Comparison of ENCODE assay signal across 8 cellular contexts in the genomic region with DNA sequence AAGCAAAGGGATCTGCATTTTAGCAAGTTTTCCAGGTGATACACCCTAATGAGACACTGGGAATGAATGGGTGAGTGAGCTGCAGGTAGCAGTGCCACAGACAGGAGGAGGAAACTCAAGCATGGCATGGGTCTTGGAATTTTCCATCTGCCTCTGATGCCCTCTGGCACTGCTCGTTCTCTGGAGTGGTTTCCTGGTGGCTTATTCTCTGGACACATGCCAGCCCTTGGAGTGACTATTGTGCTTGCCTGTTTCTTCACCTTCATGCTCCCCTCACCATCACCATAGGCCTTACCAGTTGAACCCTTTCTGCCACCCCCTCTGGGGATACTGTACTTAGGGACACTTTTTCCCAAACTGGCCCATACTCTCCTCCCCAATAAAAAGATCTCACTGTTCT. TPM values are rescaled to one million over a fixed set of nuclear protein-coding genes. Genes with fewer than 3 reads are reported as not detected.
DNase-seq lines count a peak whose midpoint lies in the region; ATAC-seq, FAIRE-seq and TF ChIP-seq lines count a peak whose summit lies in the region.

No MANE protein-coding gene starts in this region.

- peaks cover 8% of the 10 kb centered on the region for H3K36me3 ChIP-seq in CD8-positive, alpha-beta memory T cell (ENCODE audit: insufficient read depth, low read length)
- H3K36me3 ChIP-seq in bronchial epithelial cell (ENCODE audit: control insufficient read depth, insufficient read depth, low read length): peaks cover 29% of the 10 kb centered on the region

- peaks cover 0 to 42% (median 5%) of the 10 kb centered on the region in 3 donors for H3K36me3 Mint-ChIP-seq in CD8-positive, alpha-beta memory T cell
- H3K36me3 Mint-ChIP-seq in natural killer cell: no peaks in the 10 kb centered on the region

- no peak for FAIRE-seq in bronchial epithelial cell (lab: Jason Lieb, UNC)

- peak overlapping the region; percentile 93 for H3K4me3 ChIP-seq in CD8-positive, alpha-beta memory T cell (ENCODE audit: low read length)
- H3K4me3 ChIP-seq in Jurkat, Clone E6-1 (ENCODE audit: low read length): peak overlapping the region; percentile 98
- peak overlapping the region; percentile 95 for H3K4me3 ChIP-seq in bronchial epithelial cell (ENCODE audit: low read depth, low read length)

- H3K4me3 Mint-ChIP-seq in CD8-positive, alpha-beta memory T cell: peak overlapping the region; percentile 83 to 99 (median 90)
- peak overlapping the region; percentile 77 for H3K4me3 Mint-ChIP-seq in natural killer cell

- CTCF ChIA-PET in CD8-positive, alpha-beta memory T cell (lab: Charles Lee): interaction anchor here (0.6 to 2.8 kb wide), 5 partner anchors 9 to 390 kb away, joined by 3 to 18 read pairs (median 6); partner anchors contain the start of gene PSMC3IP

- H3K9me3 ChIP-seq in CD8-positive, alpha-beta memory T cell (ENCODE audit: low read length): no peaks in the 10 kb centered on the region

- no peaks in the 10 kb centered on the region for H3K27me3 Mint-ChIP-seq in CD8-positive, alpha-beta memory T cell
- no peaks in the 10 kb centered on the region for H3K27me3 Mint-ChIP-seq in natural killer cell (ENCODE audit: low read depth in 2 of 2)

- no peaks in the 10 kb centered on the region for H3K27me3 ChIP-seq in CD8-positive, alpha-beta memory T cell (ENCODE audit: insufficient read depth, low read length, poor library complexity, severe bottlenecking)
- no peaks in the 10 kb centered on the region for H3K27me3 ChIP-seq in bronchial epithelial cell (ENCODE audit: control insufficient read depth, insufficient read depth, low read length)

- POLR2A ChIA-PET in CD8-positive, alpha-beta memory T cell (lab: Charles Lee): interaction anchor here (0.9 kb wide), 1 partner anchor 27 kb away, joined by 3 read pairs; the partner anchor contains the start of gene NAGLU

- peaks cover 37 to 53% (median 43%) of the 10 kb centered on the region in 3 donors for H3K4me1 Mint-ChIP-seq in CD8-positive, alpha-beta memory T cell
- peaks cover 38 to 44% of the 10 kb centered on the region in 2 donors for H3K4me1 Mint-ChIP-seq in natural killer cell

- DNase-seq in CD8-positive, alpha-beta memory T cell: no peak
- DNase-seq in Jurkat, Clone E6-1 (ENCODE audit: low read depth, low spot score): no peak
- DNase-seq in bronchial epithelial cell (ENCODE audit: low read depth): peak; percentile 33
- DNase-seq in natural killer cell: no peak
- no peak for DNase-seq in GM20000 (ENCODE audit: low spot score)
- DNase-seq in NCI-H510A treated with DMSO at 0.1 percent for 48 hours (lab: John Stamatoyannopoulos, UW): no peak

- intact Hi-C loops in natural killer cell (cut with micrococcal nuclease): loop anchor here (2.0 kb wide), 1 partner anchor 15 kb away; no protein-coding TSS in a partner anchor

- no peak for TF ChIP-seq CTCF in bronchial epithelial cell (IDR thresholded peaks at IDR 0.05; ENCODE audit: insufficient read depth, low read length, severe bottlenecking)
- TF ChIP-seq CTCF in natural killer cell (IDR thresholded peaks at IDR 0.05): no peak
- TF ChIP-seq CTCF in GM20000 (IDR thresholded peaks at IDR 0.05; ENCODE audit: extremely low read depth, missing control alignments): no peak

- H3K4me1 ChIP-seq in CD8-positive, alpha-beta memory T cell (ENCODE audit: insufficient read depth, low read length): peaks cover 44% of the 10 kb centered on the region

- ATAC-seq in natural killer cell (no peak), GM18498 (IDR thresholded peaks at IDR 0.05; ENCODE audit: unreplicated experiment) (no peak), GM18517 (IDR thresholded peaks at IDR 0.05; ENCODE audit: unreplicated experiment) (no peak)

- no peaks in the 10 kb centered on the region for H3K9me3 Mint-ChIP-seq in CD8-positive, alpha-beta memory T cell
- H3K9me3 Mint-ChIP-seq in natural killer cell: no peaks in the 10 kb centered on the region

- no peak overlapping the region for H3K27ac ChIP-seq in CD8-positive, alpha-beta memory T cell (ENCODE audit: low read depth, low read length)

- peak overlapping the region; percentile 29 to 98 (median 70) for H3K27ac Mint-ChIP-seq in CD8-positive, alpha-beta memory T cell
- H3K27ac Mint-ChIP-seq in natural killer cell: peak overlapping the region; percentile 48 to 94

RNA-seq across cellular contexts. Expression of gene COASY, which starts 1.6 kb away (rescaled TPM):
- total RNA-seq in CD8-positive, alpha-beta memory T cell: 100 to 1,000 TPM; 103 to 107 TPM
- polyA plus RNA-seq in CD8-positive, alpha-beta memory T cell: 65.6 TPM
- polyA plus RNA-seq in Jurkat, Clone E6-1 (2012; ENCODE audit: insufficient read depth, insufficient read length): 84.2 TPM
- total RNA-seq in bronchial epithelial cell (9.0 and 18.4 TPM in 2 replicates), natural killer cell (10 to 100 TPM; 61.1 to 67.8 (median 62.3) TPM)

RNA-seq across cellular contexts. Expression of gene MLX, which starts 3.4 kb away (rescaled TPM):
- total RNA-seq in CD8-positive, alpha-beta memory T cell: 10 to 100 TPM; 61.8 to 62.3 TPM
- 52.1 TPM for polyA plus RNA-seq in CD8-positive, alpha-beta memory T cell
- polyA plus RNA-seq in Jurkat, Clone E6-1 (2012; ENCODE audit: insufficient read depth, insufficient read length): 89.3 TPM
- total RNA-seq in bronchial epithelial cell (28.3 and 33.2 TPM in 2 replicates), natural killer cell (10 to 100 TPM; 38.9 to 58.2 (median 42.6) TPM)

RNA-seq across cellular contexts. Expression of gene HSD17B1, which starts 10.8 kb away (rescaled TPM):
- under 1 TPM; 0.29 to 0.37 TPM for total RNA-seq in CD8-positive, alpha-beta memory T cell
- 0.48 TPM for polyA plus RNA-seq in CD8-positive, alpha-beta memory T cell
- polyA plus RNA-seq in Jurkat, Clone E6-1 (2012; ENCODE audit: insufficient read depth, insufficient read length): 3.3 TPM
- total RNA-seq in bronchial epithelial cell: 7.4 and 22.8 TPM in 2 replicates
- total RNA-seq in natural killer cell: 1 to 10 TPM in 2 of 3 donors, under 1 TPM in 1; 0.68 to 1.6 (median 1.2) TPM

RNA-seq across cellular contexts. Expression of gene PSMC3IP, which starts 14.0 kb away (rescaled TPM):
- total RNA-seq in CD8-positive, alpha-beta memory T cell: 10 to 100 TPM; 35.9 to 36.2 TPM
- 0.83 TPM for polyA plus RNA-seq in CD8-positive, alpha-beta memory T cell
- 40.5 TPM for polyA plus RNA-seq in Jurkat, Clone E6-1 (2012; ENCODE audit: insufficient read depth, insufficient read length)
- total RNA-seq in bronchial epithelial cell: 1.3 and 2.0 TPM in 2 replicates
- total RNA-seq in natural killer cell: 1 to 10 TPM; 5.0 to 6.2 (median 5.7) TPM

RNA-seq across cellular contexts. Expression of gene NAGLU, which starts 27.5 kb away (rescaled TPM):
- 10 to 100 TPM; 15.8 to 17.4 TPM for total RNA-seq in CD8-positive, alpha-beta memory T cell
- 17.0 TPM for polyA plus RNA-seq in CD8-positive, alpha-beta memory T cell
- polyA plus RNA-seq in Jurkat, Clone E6-1 (2012; ENCODE audit: insufficient read depth, insufficient read length): 4.7 TPM
- 8.4 and 14.2 TPM in 2 replicates for total RNA-seq in bronchial epithelial cell
- total RNA-seq in natural killer cell: 10 to 100 TPM; 34.8 to 44.3 (median 36.4) TPM
